21 cellular contexts compared by ENCODE assay signal in the genomic region with DNA sequence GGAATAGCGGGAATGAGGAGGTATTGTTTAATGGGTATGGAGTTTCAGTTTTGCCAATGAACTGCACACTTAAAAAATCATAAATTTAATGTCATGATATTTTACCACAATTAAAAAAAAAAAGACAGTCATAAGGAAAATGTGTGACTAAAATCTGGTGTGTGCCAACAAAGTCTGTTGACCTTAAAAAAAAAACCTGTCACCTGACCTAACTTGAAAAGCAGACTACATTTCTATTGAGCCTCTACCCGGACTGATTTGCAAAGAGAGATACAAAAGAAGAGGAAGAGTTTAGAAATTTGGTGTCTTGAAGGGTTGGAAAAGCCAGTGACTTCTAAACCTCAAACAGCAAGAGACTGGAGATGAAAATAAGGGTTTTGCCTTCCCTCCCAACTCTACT. TPM values are rescaled to one million over a fixed set of nuclear protein-coding genes. Genes with fewer than 3 reads are reported as not detected.
DNase-seq lines count a peak whose midpoint lies in the region; ATAC-seq and FAIRE-seq lines count a peak whose summit lies in the region.
"Had no signal": no experiment of that assay in that cellular context is flagged by ENCODE, and none has a peak within 500 bp of the region (broad histone marks: within the 10 kb centered on the region; RNA-seq: fewer than 3 reads in every experiment).

No MANE protein-coding gene starts in this region.

- no peak overlapping the region for H3K4me3 ChIP-seq in neuronal stem cell (ENCODE audit: low read length in 2 of 2)
- no peak overlapping the region for H3K4me3 ChIP-seq in CD8-positive, alpha-beta memory T cell (ENCODE audit: low read length)
- H3K4me3 ChIP-seq: BLaER1, GM23338 had no signal

- no peak overlapping the region for H3K14ac ChIP-seq in neuronal stem cell (ENCODE audit: low read length)

- FAIRE-seq in urothelium cell line (lab: Jason Lieb, UNC), result no peak
- FAIRE-seq: A204.1, D721Med, GM12891, GM18507 had no signal

- H3K9me3 Mint-ChIP-seq in CD8-positive, alpha-beta memory T cell, result no peaks in the 10 kb centered on the region
- H3K9me3 Mint-ChIP-seq: CD8-positive, alpha-beta T cell; GM23338; H9 had no signal

- H3K4me2 ChIP-seq in neuronal stem cell (ENCODE audit: insufficient read depth, low read length, poor library complexity, severe bottlenecking), result no peak overlapping the region
- H3K4me2 ChIP-seq: BLaER1, GM23338 had no signal

- no peak overlapping the region for H3K23ac ChIP-seq in neuronal stem cell (ENCODE audit: low read depth, low read length, poor library complexity)

- no peak overlapping the region for H2AK5ac ChIP-seq in neuronal stem cell (ENCODE audit: low read depth, low read length)

- no peak overlapping the region for H2BK5ac ChIP-seq in neuronal stem cell (ENCODE audit: low read length)

- peak; percentile 56 for ATAC-seq in left lobe of liver
- ATAC-seq: CD8-positive, alpha-beta T cell; GM23338; HCT116 had no signal

- H3K18ac ChIP-seq in neuronal stem cell (ENCODE audit: low read length), result no peak overlapping the region

- no peak overlapping the region for H2BK120ac ChIP-seq in neuronal stem cell (ENCODE audit: low read depth, low read length)

- H2AFZ ChIP-seq in neuronal stem cell (ENCODE audit: low read length), result peak overlapping the region; percentile 47
- H2AFZ ChIP-seq: GM23338 had no signal

- no peak overlapping the region for H4K8ac ChIP-seq in neuronal stem cell (ENCODE audit: low read depth, low read length)

- no peaks in the 10 kb centered on the region for H3K4me1 Mint-ChIP-seq in CD8-positive, alpha-beta memory T cell
- H3K4me1 Mint-ChIP-seq: B cell; CD4-positive, CD25-positive, alpha-beta regulatory T cell had no signal

- no peak overlapping the region for H2BK15ac ChIP-seq in neuronal stem cell (ENCODE audit: low read length)

- H3K4ac ChIP-seq in neuronal stem cell (ENCODE audit: low read length), result no peak overlapping the region

- H3K27me3 Mint-ChIP-seq in CD8-positive, alpha-beta memory T cell, result peaks cover 12 to 58% of the 10 kb centered on the region in 2 donors

- H3K79me1 ChIP-seq in neuronal stem cell (ENCODE audit: low read depth, low read length), result no peaks in the 10 kb centered on the region

- H3K27ac Mint-ChIP-seq in CD8-positive, alpha-beta memory T cell, result no peak overlapping the region
- H3K27ac Mint-ChIP-seq: B cell; CD4-positive, CD25-positive, alpha-beta regulatory T cell; CD8-positive, alpha-beta T cell; GM23338; H9 had no signal

- peaks cover 0 to 22% (median 0%) of the 10 kb centered on the region in 3 experiments for H3K27me3 ChIP-seq in neuronal stem cell (ENCODE audit: control insufficient read depth in 3 of 3, insufficient read depth in 3 of 3, low read depth in 1 of 3, low read length in 3 of 3)
- H3K27me3 ChIP-seq in CD8-positive, alpha-beta memory T cell (ENCODE audit: insufficient read depth, low read length, poor library complexity, severe bottlenecking), result no peaks in the 10 kb centered on the region
- H3K27me3 ChIP-seq: BLaER1 had no signal

- no peaks in the 10 kb centered on the region for H3K36me3 Mint-ChIP-seq in CD8-positive, alpha-beta memory T cell
- H3K36me3 Mint-ChIP-seq: CD4-positive, CD25-positive, alpha-beta regulatory T cell; CD8-positive, alpha-beta T cell had no signal

- peak; percentile 14 for DNase-seq in NCI-H2029 treated with DMSO at 0.1 percent for 48 hours (lab: John Stamatoyannopoulos, UW)
- no peak for DNase-seq in NCI-H2029 (lab: John Stamatoyannopoulos, UW)
- no peak for DNase-seq in left lobe of liver (ENCODE audit: low spot score)
- DNase-seq in neuronal stem cell (ENCODE audit: low spot score), result no peak
- DNase-seq in urothelium cell line (ENCODE audit: low spot score), result no peak
- no peak for DNase-seq in CD8-positive, alpha-beta memory T cell
- DNase-seq: CD4-positive, CD25-positive, alpha-beta regulatory T cell; CD8-positive, alpha-beta T cell; DMS 273 treated with DMSO at 0.1 percent for 48 hours; GF-D8; H9 had no signal

- no CpG with 5 or more reads among the region's 2 CpGs for WGBS in neuronal stem cell (ENCODE audit: extremely low coverage in 2 of 2, insufficient read length in 2 of 2, insufficient replicate concordance in 1 of 2), 2 donors

- CTCF ChIA-PET in CD8-positive, alpha-beta memory T cell (lab: Charles Lee), result no interaction called here

- no peak overlapping the region for H2BK12ac ChIP-seq in neuronal stem cell (ENCODE audit: low read length)

- peaks cover 0 to 2% of the 10 kb centered on the region in 2 donors for H3K9me3 ChIP-seq in neuronal stem cell (replicated peaks in 1 of 2; ENCODE audit: control insufficient read depth in 2 of 2, insufficient read depth in 1 of 2, low read depth in 1 of 2, low read length in 2 of 2)
- H3K9me3 ChIP-seq in CD8-positive, alpha-beta memory T cell (ENCODE audit: low read length), result no peaks in the 10 kb centered on the region
- H3K9me3 ChIP-seq: BLaER1 had no signal

- H3K4me3 Mint-ChIP-seq in CD8-positive, alpha-beta memory T cell, result no peak overlapping the region
- H3K4me3 Mint-ChIP-seq: B cell; CD4-positive, CD25-positive, alpha-beta regulatory T cell; CD8-positive, alpha-beta T cell; GM23338; H9 had no signal

- H3K9ac ChIP-seq in neuronal stem cell (ENCODE audit: low read depth, low read length, poor library complexity), result no peak overlapping the region
- H3K9ac ChIP-seq: BLaER1 had no signal

- POLR2A ChIA-PET in CD8-positive, alpha-beta memory T cell (lab: Charles Lee), result no interaction called here

- H4K91ac ChIP-seq in neuronal stem cell (ENCODE audit: low read depth, low read length, poor library complexity), result no peak overlapping the region

- peaks cover 2 to 3% of the 10 kb centered on the region in 2 donors for H3K4me1 ChIP-seq in neuronal stem cell (ENCODE audit: control insufficient read depth in 2 of 2, insufficient read depth in 1 of 2, low read depth in 1 of 2, low read length in 2 of 2)
- H3K4me1 ChIP-seq in CD8-positive, alpha-beta memory T cell (ENCODE audit: insufficient read depth, low read length), result no peaks in the 10 kb centered on the region

- H3K27ac ChIP-seq in neuronal stem cell (replicated peaks; ENCODE audit: low read length), result no peak overlapping the region
- no peak overlapping the region for H3K27ac ChIP-seq in CD8-positive, alpha-beta memory T cell (ENCODE audit: low read depth, low read length)
- H3K27ac ChIP-seq: 22Rv1, BLaER1, C4-2B had no signal

- no peaks in the 10 kb centered on the region for H3K36me3 ChIP-seq in neuronal stem cell (replicated peaks in 1 of 2; ENCODE audit: control insufficient read depth in 2 of 2, insufficient read depth in 2 of 2, low read length in 2 of 2)
- no peaks in the 10 kb centered on the region for H3K36me3 ChIP-seq in CD8-positive, alpha-beta memory T cell (ENCODE audit: insufficient read depth, low read length)
- H3K36me3 ChIP-seq: BLaER1 had no signal

RNA-seq across cellular contexts. Expression of gene TMEM150C, which starts 48.4 kb away (rescaled TPM):
- total RNA-seq in left lobe of liver, result 8.1 TPM
- 3.1 TPM for polyA plus RNA-seq in neuronal stem cell (2013, experiment 1 of 2)
- 3.0 TPM for polyA plus RNA-seq in neuronal stem cell (2013, experiment 2 of 2)
- not detected for total RNA-seq in CD8-positive, alpha-beta memory T cell
- 0.17 TPM for polyA plus RNA-seq in CD8-positive, alpha-beta memory T cell
- total RNA-seq: B cell; CD4-positive, CD25-positive, alpha-beta regulatory T cell; CD8-positive, alpha-beta T cell had no signal
